In genomic region chr22:31726692-31727091, GRCh38 we compare ENCODE assay signal across 14 cellular contexts. TPM values are rescaled to one million over a fixed set of nuclear protein-coding genes. Genes with fewer than 3 reads are reported as not detected.
DNase-seq lines count a peak whose midpoint lies in the region; ATAC-seq and TF ChIP-seq lines count a peak whose summit lies in the region.
"Had no signal": no experiment of that assay in that cellular context is flagged by ENCODE, and none has a peak within 500 bp of the region (broad histone marks: within the 10 kb centered on the region; RNA-seq: fewer than 3 reads in every experiment).

No MANE protein-coding gene starts in this region.

- H3K36me3 ChIP-seq in left ventricle myocardium inferior (peaks cover 28% of the 10 kb centered on the region), lower lobe of right lung (peaks cover 50% of the 10 kb centered on the region)

- H3K27ac Mint-ChIP-seq in activated CD4-positive, alpha-beta T cell treated with anti-CD3 and anti-CD28 coated beads, Interleukin-2, amount 10 ng/mL, durations not matched to agents 7 days and 5 days = peak overlapping the region; percentile 1

- no peaks in the 10 kb centered on the region for H3K4me1 Mint-ChIP-seq in activated CD4-positive, alpha-beta T cell treated with anti-CD3 and anti-CD28 coated beads, Interleukin-2, amount 10 ng/mL, durations not matched to agents 7 days and 5 days

- H3K36me3 Mint-ChIP-seq in activated CD4-positive, alpha-beta T cell treated with anti-CD3 and anti-CD28 coated beads, Interleukin-2, amount 10 ng/mL, durations not matched to agents 7 days and 5 days (ENCODE audit: low read depth) = peaks cover 21% of the 10 kb centered on the region

- H3K9me3 ChIP-seq in left ventricle myocardium inferior (replicated peaks) = no peaks in the 10 kb centered on the region
- H3K9me3 ChIP-seq in lower lobe of right lung = no peaks in the 10 kb centered on the region
- H3K9me3 ChIP-seq: BLaER1, Caco-2, HAP-1 had no signal

- no peak for TF ChIP-seq POLR2A in GM18505 (IDR thresholded peaks at IDR 0.05; ENCODE audit: borderline replicate concordance, extremely low read depth, insufficient read depth, insufficient read length)

- H3K4me3 Mint-ChIP-seq in activated CD4-positive, alpha-beta T cell treated with anti-CD3 and anti-CD28 coated beads, Interleukin-2, amount 10 ng/mL, durations not matched to agents 7 days and 5 days = no peak overlapping the region
- H3K4me3 Mint-ChIP-seq: CD8-positive, alpha-beta memory T cell had no signal

- intact Hi-C loops in Right ventricle myocardium superior (cut with DNase I) = no loop called here
- intact Hi-C loops in left ventricle myocardium inferior (cut with micrococcal nuclease) = no loop called here
- intact Hi-C loops in posterior vena cava (cut with DNase I) = no loop called here
- intact Hi-C loops in lower lobe of right lung (cut with DNase I) = no loop called here

- H3K9me3 Mint-ChIP-seq in activated CD4-positive, alpha-beta T cell treated with anti-CD3 and anti-CD28 coated beads, Interleukin-2, amount 10 ng/mL, durations not matched to agents 7 days and 5 days = no peaks in the 10 kb centered on the region
- H3K9me3 Mint-ChIP-seq: CD8-positive, alpha-beta memory T cell had no signal

- no peak for TF ChIP-seq CTCF in left ventricle myocardium inferior (IDR thresholded peaks at IDR 0.05; ENCODE audit: borderline replicate concordance)
- no peak for TF ChIP-seq CTCF in lower lobe of right lung (IDR thresholded peaks at IDR 0.05)

- H3K27me3 ChIP-seq in left ventricle myocardium inferior (ENCODE audit: low read depth) (no peaks in the 10 kb centered on the region), lower lobe of right lung (ENCODE audit: low read depth) (no peaks in the 10 kb centered on the region)
- H3K27me3 ChIP-seq: BLaER1 had no signal

- H3K4me1 ChIP-seq in left ventricle myocardium inferior (peaks cover 37% of the 10 kb centered on the region), lower lobe of right lung (no peaks in the 10 kb centered on the region)
- H3K4me1 ChIP-seq: HAP-1 had no signal

- H3K27me3 Mint-ChIP-seq in activated CD4-positive, alpha-beta T cell treated with anti-CD3 and anti-CD28 coated beads, Interleukin-2, amount 10 ng/mL, durations not matched to agents 7 days and 5 days = no peaks in the 10 kb centered on the region
- H3K27me3 Mint-ChIP-seq: CD8-positive, alpha-beta memory T cell had no signal

- CTCF ChIA-PET in activated CD4-positive, alpha-beta T cell treated with anti-CD3 and anti-CD28 coated beads, Interleukin-2, amount 10 ng/mL, durations not matched to agents 7 days and 5 days (lab: Charles Lee) = interaction anchor here (1.2 kb wide), 1 partner anchor 12 kb away, joined by 3 read pairs; no protein-coding TSS in a partner anchor

- POLR2A ChIA-PET in activated CD4-positive, alpha-beta T cell treated with anti-CD3 and anti-CD28 coated beads, Interleukin-2, amount 10 ng/mL, durations not matched to agents 7 days and 5 days (lab: Charles Lee) = no interaction called here

- no peak for DNase-seq in activated CD4-positive, alpha-beta T cell treated with anti-CD3 and anti-CD28 coated beads, Interleukin-2, amount 10 ng/mL, durations not matched to agents 7 days and 5 days
- no peak for DNase-seq in activated CD4-positive, alpha-beta T cell treated with anti-CD3 and anti-CD28 coated beads for 48 hours
- no peak for DNase-seq in Right ventricle myocardium superior
- DNase-seq in left ventricle myocardium inferior = no peak
- peak; percentile 4 for DNase-seq in posterior vena cava (ENCODE audit: low spot score)
- DNase-seq in NCI-H446 (lab: John Stamatoyannopoulos, UW) = no peak
- no peak for DNase-seq in lower lobe of right lung
- DNase-seq: AML-193; Caco-2; CD8-positive, alpha-beta memory T cell had no signal

- H3K27ac ChIP-seq in left ventricle myocardium inferior (replicated peaks) = peak overlapping the region; percentile 64
- no peak overlapping the region for H3K27ac ChIP-seq in lower lobe of right lung
- H3K27ac ChIP-seq: 22Rv1, BLaER1 had no signal

- H3K4me3 ChIP-seq in left ventricle myocardium inferior = no peak overlapping the region
- no peak overlapping the region for H3K4me3 ChIP-seq in lower lobe of right lung
- H3K4me3 ChIP-seq: BLaER1, HAP-1 had no signal

- ATAC-seq in Right ventricle myocardium superior (ENCODE audit: poor library complexity) = peak; percentile 85
- no peak for ATAC-seq in GM18505 (IDR thresholded peaks at IDR 0.05; ENCODE audit: unreplicated experiment)
- ATAC-seq in lower lobe of right lung = no peak

RNA-seq across cellular contexts. Expression of gene PRR14L, which starts 23.2 kb away (rescaled TPM):
- 10 to 100 TPM; 63.5 to 72.4 TPM for total RNA-seq in activated CD4-positive, alpha-beta T cell treated with anti-CD3 and anti-CD28 coated beads, Interleukin-2, amount 10 ng/mL, durations not matched to agents 7 days and 5 days
- total RNA-seq in Right ventricle myocardium superior (17.8 TPM), left ventricle myocardium inferior (14.3 TPM), posterior vena cava (10 to 100 TPM; 33.6 to 36.7 TPM), lower lobe of right lung (57.9 TPM)

RNA-seq across cellular contexts. Expression of gene DEPDC5, which starts 27.1 kb away (rescaled TPM):
- 10 to 100 TPM; 39.5 to 41.1 TPM for total RNA-seq in activated CD4-positive, alpha-beta T cell treated with anti-CD3 and anti-CD28 coated beads, Interleukin-2, amount 10 ng/mL, durations not matched to agents 7 days and 5 days
- total RNA-seq in Right ventricle myocardium superior (10.8 TPM), left ventricle myocardium inferior (11.4 TPM), posterior vena cava (10 to 100 TPM; 20.2 to 25.4 TPM), lower lobe of right lung (29.0 TPM)
